In the genomic region with DNA sequence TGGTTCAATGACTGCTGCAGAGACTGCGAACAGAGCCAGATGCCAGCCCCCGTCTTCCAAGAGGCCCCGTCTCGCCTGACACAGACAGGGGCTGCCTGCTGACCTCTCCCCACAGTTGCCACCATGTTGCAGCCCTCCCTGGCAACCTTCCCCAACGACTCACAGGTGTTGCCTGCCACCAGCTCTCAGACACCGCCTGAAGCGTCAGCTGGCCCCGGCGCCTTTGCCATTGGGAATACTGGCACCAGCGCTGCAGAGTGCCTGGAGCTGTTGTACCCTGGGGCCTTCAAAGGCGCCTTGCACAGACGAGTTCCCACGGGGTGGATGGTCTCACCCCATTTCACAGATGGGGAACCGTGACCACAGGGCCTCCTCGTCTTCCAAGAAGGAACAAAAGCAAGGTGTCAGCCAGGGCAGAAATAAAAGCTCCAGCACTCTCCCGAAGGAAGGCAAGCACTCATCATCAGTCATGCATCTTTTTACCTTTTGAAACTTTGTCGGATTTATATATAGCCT, we compare ENCODE assay signal across 25 cellular contexts.
"Had no signal": no experiment of that assay in that cellular context is flagged by ENCODE, and none has a peak within 500 bp of the region (broad histone marks: within the 10 kb centered on the region; RNA-seq: fewer than 3 reads in every experiment).

No MANE protein-coding gene starts in this region.

- H3K4me1 Mint-ChIP-seq: memory B cell, mesothelial cell of epicardium, naive B cell had no signal

- H3K9me3 Mint-ChIP-seq: memory B cell had no signal

- H3K27ac Mint-ChIP-seq: memory B cell, mesothelial cell of epicardium, naive B cell had no signal

- H3K36me3 Mint-ChIP-seq: memory B cell, mesothelial cell of epicardium had no signal

- ATAC-seq: esophagus mucosa, gastrocnemius medialis, heart right ventricle, left colon, left lobe of liver, mucosa of descending colon had no signal

- H3K4me3 Mint-ChIP-seq: memory B cell, mesothelial cell of epicardium had no signal

- DNase-seq: dermis blood vessel endothelial cell; dorsolateral prefrontal cortex; effector CD4-positive, alpha-beta T cell; effector memory CD4-positive, alpha-beta T cell; erythroblast; esophagus squamous epithelium; foreskin fibroblast; foreskin melanocyte; gastrocnemius medialis; glutamatergic neuron; head of caudate nucleus; heart right ventricle; hippocampal formation; kidney; kidney glomerular epithelial cell; left colon; left ventricle myocardium inferior; mammary epithelial cell; mesendoderm; mucosa of descending colon; naive B cell had no signal
